ENCODE assay signal across 6 cellular contexts in genomic region chr2:47726941-47727340, GRCh38. TPM values are rescaled to one million over a fixed set of nuclear protein-coding genes. Genes with fewer than 3 reads are reported as not detected.
DNase-seq lines count a peak whose midpoint lies in the region; ATAC-seq, FAIRE-seq and TF ChIP-seq lines count a peak whose summit lies in the region.
"Not testable (repeated sequence)": the region's sequence is repeated elsewhere in the genome, so short reads cannot be mapped to it uniquely, and the experiment has no call there.

No MANE protein-coding gene starts in this region.

- peak overlapping the region; percentile 68 for H3K18ac ChIP-seq in mesendoderm (ENCODE audit: low read length)

- H3K4me1 ChIP-seq in BLaER1 treated with 17β-estradiol and CSF1 and Interleukin-3, amounts not matched to agents 10 nM and 100 nM, result peaks cover 45 to 88% (median 68%) of the 10 kb centered on the region in 10 experiments
- H3K4me1 ChIP-seq in OCI-LY7 (ENCODE audit: insufficient read depth, low read length, poor library complexity, severe bottlenecking), result peaks cover 79% of the 10 kb centered on the region
- H3K4me1 ChIP-seq in mesendoderm (ENCODE audit: control insufficient read depth, low read depth, low read length), result not testable (repeated sequence)

- H3K4me3 Mint-ChIP-seq in activated T-helper 17 cell treated with anti-CD3 and anti-CD28 coated beads, Interleukin-2, amount 50 U/mL, for 72 hours, result not testable (repeated sequence)

- H3K23ac ChIP-seq in mesendoderm (ENCODE audit: low read length), result not testable (repeated sequence)

- not testable (repeated sequence) for H3K4me3 ChIP-seq in BLaER1 treated with 17β-estradiol and CSF1 and Interleukin-3, amounts not matched to agents 10 nM and 100 nM; OCI-LY7 (ENCODE audit: low read depth, low read length, poor library complexity, severe bottlenecking); mesendoderm (ENCODE audit: low read length)

- not testable (repeated sequence) for H3K4ac ChIP-seq in mesendoderm (ENCODE audit: low read depth, low read length)

- peak overlapping the region in 9 of 11 experiments; percentile 33 to 87 (median 72); a peak in 13 of 22 replicates for H3K4me2 ChIP-seq in BLaER1 treated with 17β-estradiol and CSF1 and Interleukin-3, amounts not matched to agents 10 nM and 100 nM
- peak overlapping the region; percentile 25; the same call in 1 of the 2 replicates for H3K4me2 ChIP-seq in OCI-LY7 (ENCODE audit: low read length)
- H3K4me2 ChIP-seq in mesendoderm (ENCODE audit: low read length), result not testable (repeated sequence)

- peak overlapping the region in 6 of 11 experiments; percentile 92 to 96 (median 95); a peak in 13 of 22 replicates for H3K27ac ChIP-seq in BLaER1 treated with 17β-estradiol and CSF1 and Interleukin-3, amounts not matched to agents 10 nM and 100 nM
- H3K27ac ChIP-seq in OCI-LY7 (ENCODE audit: low read depth, low read length, poor library complexity, severe bottlenecking), result peak overlapping the region; percentile 100
- not testable (repeated sequence) for H3K27ac ChIP-seq in mesendoderm (ENCODE audit: low read depth, low read length)

- not testable (repeated sequence) for H3K9ac ChIP-seq in BLaER1 treated with 17β-estradiol and CSF1 and Interleukin-3, amounts not matched to agents 10 nM and 100 nM; mesendoderm (ENCODE audit: low read length)

- H3K9me3 Mint-ChIP-seq in activated T-helper 17 cell treated with anti-CD3 and anti-CD28 coated beads, Interleukin-2, amount 50 U/mL, for 72 hours, result not testable (repeated sequence)

- no CpG with 5 or more reads among the region's 1 CpG for WGBS in mesendoderm (ENCODE audit: extremely low coverage, insufficient coverage, low lambda C conversion rate)

- H2AK5ac ChIP-seq in mesendoderm (ENCODE audit: low read length), result not testable (repeated sequence)

- not testable (repeated sequence) for H2BK5ac ChIP-seq in mesendoderm (ENCODE audit: low read length)

- not testable (repeated sequence) for H3K56ac ChIP-seq in mesendoderm (ENCODE audit: low read length)

- H4K20me1 ChIP-seq in BLaER1 treated with 17β-estradiol and CSF1 and Interleukin-3, amounts not matched to agents 10 nM and 100 nM; OCI-LY7 (ENCODE audit: insufficient read depth, low read length): not testable (repeated sequence)

- H2BK15ac ChIP-seq in mesendoderm (replicated peaks; ENCODE audit: low read depth), result not testable (repeated sequence)

- H3K27me3 ChIP-seq in BLaER1 treated with 17β-estradiol and CSF1 and Interleukin-3, amounts not matched to agents 10 nM and 100 nM; mesendoderm (ENCODE audit: insufficient read depth, low read length, poor library complexity): not testable (repeated sequence)

- intact Hi-C loops in OCI-LY7 (cut with micrococcal nuclease; ENCODE audit: unreplicated experiment), result not testable (repeated sequence)

- not testable (repeated sequence) for BruUV-seq in OCI-LY7 (replicated peaks; lab: Mats Ljungman, UMichigan)

- H4K8ac ChIP-seq in mesendoderm (ENCODE audit: low read depth, low read length), result not testable (repeated sequence)

- peaks cover 78% of the 10 kb centered on the region for H3K79me2 ChIP-seq in OCI-LY7 (ENCODE audit: insufficient read depth, low read depth, low read length)
- H3K79me2 ChIP-seq in mesendoderm (ENCODE audit: control insufficient read depth, insufficient read depth, low read length), result not testable (repeated sequence)

- H4K5ac ChIP-seq in mesendoderm (ENCODE audit: low read length), result not testable (repeated sequence)

- H3K79me1 ChIP-seq in mesendoderm (ENCODE audit: low read length), result not testable (repeated sequence)

- H3K9me3 ChIP-seq in BLaER1 treated with 17β-estradiol and CSF1 and Interleukin-3, amounts not matched to agents 10 nM and 100 nM (replicated peaks in 1 of 11), result peaks cover 0 to 36% (median 17%) of the 10 kb centered on the region in 11 experiments; a peak in 14 of 22 replicates
- H3K9me3 ChIP-seq in OCI-LY7 (ENCODE audit: low read length), result peaks cover 12% of the 10 kb centered on the region; the same call in 1 of the 2 replicates

- ATAC-seq in activated T-helper 17 cell treated with anti-CD3 and anti-CD28 coated beads, Interleukin-2, amount 50 U/mL, for 72 hours (replicated peaks), result peak; percentile 35

- peaks cover 0 to 81% (median 59%) of the 10 kb centered on the region in 11 experiments; a peak in 18 of 22 replicates for H3K36me3 ChIP-seq in BLaER1 treated with 17β-estradiol and CSF1 and Interleukin-3, amounts not matched to agents 10 nM and 100 nM
- H3K36me3 ChIP-seq in OCI-LY7 (ENCODE audit: insufficient read depth, low read length), result peaks cover 86% of the 10 kb centered on the region
- H3K36me3 ChIP-seq in mesendoderm (ENCODE audit: control insufficient read depth, insufficient read depth, low read length), result not testable (repeated sequence)

- peak; percentile 62 for FAIRE-seq in GM19239 (lab: Jason Lieb, UNC)

- POLR2A ChIA-PET in OCI-LY7 (lab: Charles Lee), result interaction anchor here (0.6 to 11.8 kb wide), 15 partner anchors 8 to 402 kb away, joined by 3 to 242 read pairs (median 4); no protein-coding TSS in a partner anchor

- not testable (repeated sequence) for H2AFZ ChIP-seq in OCI-LY7 (ENCODE audit: low read length)

- not testable (repeated sequence) for H3K27me3 Mint-ChIP-seq in activated T-helper 17 cell treated with anti-CD3 and anti-CD28 coated beads, Interleukin-2, amount 50 U/mL, for 72 hours

- H3K9me2 ChIP-seq in OCI-LY7 (ENCODE audit: insufficient read depth, low read length), result not testable (repeated sequence)

- not testable (repeated sequence) for H3K36me3 Mint-ChIP-seq in activated T-helper 17 cell treated with anti-CD3 and anti-CD28 coated beads, Interleukin-2, amount 50 U/mL, for 72 hours (ENCODE audit: low read depth)

- CTCF ChIA-PET in OCI-LY7 (lab: Charles Lee; ENCODE audit: unreplicated experiment), result not testable (repeated sequence)

- not testable (repeated sequence) for TF ChIP-seq CTCF in OCI-LY7 (conservative IDR thresholded peaks at IDR 0.05; ENCODE audit: low read length)

- H3K4me1 Mint-ChIP-seq in activated T-helper 17 cell treated with anti-CD3 and anti-CD28 coated beads, Interleukin-2, amount 50 U/mL, for 72 hours, result not testable (repeated sequence)

- DNase-seq in GM19239 (ENCODE audit: insufficient read length, low spot score); OCI-LY7 (ENCODE audit: low spot score); mesendoderm: not testable (repeated sequence)
- peak; percentile 9 for DNase-seq in NCI-H82 (lab: John Stamatoyannopoulos, UW)

- H2BK120ac ChIP-seq in mesendoderm (ENCODE audit: low read depth, low read length), result not testable (repeated sequence)

- H3K27ac Mint-ChIP-seq in activated T-helper 17 cell treated with anti-CD3 and anti-CD28 coated beads, Interleukin-2, amount 50 U/mL, for 72 hours, result not testable (repeated sequence)

RNA-seq across cellular contexts. Expression of gene MSH6, which starts 56.0 kb away (rescaled TPM):
- total RNA-seq in OCI-LY7 (2014; rRNA removed; shearing (Covaris generic)), result 291 and 303 TPM in 2 replicates
- 525 and 607 TPM in 2 replicates for total RNA-seq in OCI-LY7 (2022)
- 100 to 1,000 TPM in 1 of 2 donors, 10 to 100 TPM in 1; 88.9 to 121 TPM for total RNA-seq in activated T-helper 17 cell treated with anti-CD3 and anti-CD28 coated beads, Interleukin-2, amount 50 U/mL, for 72 hours
- 135 TPM for polyA plus RNA-seq in mesendoderm (2013, experiment 1 of 2)
- 139 TPM for polyA plus RNA-seq in mesendoderm (2013, experiment 2 of 2)
